In genomic region chr4:86315579-86315978, GRCh38 we compare ENCODE assay signal across 34 cellular contexts.
"Had no signal": no experiment of that assay in that cellular context is flagged by ENCODE, and none has a peak within 500 bp of the region (broad histone marks: within the 10 kb centered on the region; RNA-seq: fewer than 3 reads in every experiment).

No MANE protein-coding gene starts in this region.

- H3K27me3 ChIP-seq: MG63 had no signal

- H3K9me3 ChIP-seq: MG63 had no signal

- H3K36me3 ChIP-seq: MG63 had no signal

- H3K4me3 ChIP-seq: MG63 had no signal

- DNase-seq: MG63, MM.1S, MV-4-11, NCI-H1048, NCI-H1092, NCI-H1092 treated with DMSO at 0.1 percent for 48 hours, NCI-H1105, NCI-H1105 treated with DMSO at 0.1 percent for 48 hours, NCI-H1417, NCI-H1436, NCI-H1436 treated with DMSO at 0.1 percent for 48 hours, NCI-H146, NCI-H1694, NCI-H1694 treated with DMSO at 0.1 percent for 48 hours, NCI-H187, NCI-H187 treated with DMSO at 0.1 percent for 48 hours, NCI-H1930, NCI-H2029, NCI-H2029 treated with DMSO at 0.1 percent for 48 hours, NCI-H2081, NCI-H2081 treated with DMSO at 0.1 percent for 48 hours, NCI-H2107, NCI-H2171, NCI-H2171 treated with DMSO at 0.1 percent for 48 hours, NCI-H2227 treated with DMSO at 0.1 percent for 48 hours, NCI-H226, NCI-H345, NCI-H446, NCI-H446 treated with DMSO at 0.1 percent for 48 hours, NCI-H510A, NCI-H510A treated with DMSO at 0.1 percent for 48 hours, NCI-H524, NCI-H524 treated with DMSO at 0.1 percent for 48 hours, NCI-H526 treated with DMSO at 0.1 percent for 48 hours had no signal
